Comparison of ENCODE assay signal across 10 cellular contexts in genomic region chr9:125446581-125447094, GRCh38.
DNase-seq lines count a peak whose midpoint lies in the region; ATAC-seq lines count a peak whose summit lies in the region.
"Had no signal": no experiment of that assay in that cellular context is flagged by ENCODE, and none has a peak within 500 bp of the region (broad histone marks: within the 10 kb centered on the region; RNA-seq: fewer than 3 reads in every experiment).

No MANE protein-coding gene starts in this region.

- DNase-seq in GF-D8 (lab: John Stamatoyannopoulos, UW) = peak; percentile 22
- peak; percentile 51 for DNase-seq in SK-N-DZ (ENCODE audit: low spot score)
- no peak for DNase-seq in T1000 (lab: John Stamatoyannopoulos, UW)
- DNase-seq in hippocampal formation (lab: John Stamatoyannopoulos, UW) = no peak
- DNase-seq in NCI-H1092 treated with DMSO at 0.1 percent for 48 hours (lab: John Stamatoyannopoulos, UW) = no peak
- DNase-seq in AG08396 (ENCODE audit: low spot score) = no peak
- DNase-seq: Caco-2, occipital lobe had no signal

- ATAC-seq in GM19397 (IDR thresholded peaks at IDR 0.05; ENCODE audit: unreplicated experiment) (peak; percentile 94), HG03095 (IDR thresholded peaks at IDR 0.05; ENCODE audit: unreplicated experiment) (peak; percentile 92)

Comparison
In these comparisons a context has a peak if more than half of its experiments do, and no peak if none do; other contexts are left out.
1. DNase-seq: peak in GF-D8 (single experiment) and SK-N-DZ (single experiment); none in T1000 (single experiment), hippocampal formation (0 of 2), NCI-H1092 treated with DMSO at 0.1 percent for 48 hours (single experiment) and AG08396 (single experiment).